ENCODE assay signal across 8 cellular contexts in the genomic region with DNA sequence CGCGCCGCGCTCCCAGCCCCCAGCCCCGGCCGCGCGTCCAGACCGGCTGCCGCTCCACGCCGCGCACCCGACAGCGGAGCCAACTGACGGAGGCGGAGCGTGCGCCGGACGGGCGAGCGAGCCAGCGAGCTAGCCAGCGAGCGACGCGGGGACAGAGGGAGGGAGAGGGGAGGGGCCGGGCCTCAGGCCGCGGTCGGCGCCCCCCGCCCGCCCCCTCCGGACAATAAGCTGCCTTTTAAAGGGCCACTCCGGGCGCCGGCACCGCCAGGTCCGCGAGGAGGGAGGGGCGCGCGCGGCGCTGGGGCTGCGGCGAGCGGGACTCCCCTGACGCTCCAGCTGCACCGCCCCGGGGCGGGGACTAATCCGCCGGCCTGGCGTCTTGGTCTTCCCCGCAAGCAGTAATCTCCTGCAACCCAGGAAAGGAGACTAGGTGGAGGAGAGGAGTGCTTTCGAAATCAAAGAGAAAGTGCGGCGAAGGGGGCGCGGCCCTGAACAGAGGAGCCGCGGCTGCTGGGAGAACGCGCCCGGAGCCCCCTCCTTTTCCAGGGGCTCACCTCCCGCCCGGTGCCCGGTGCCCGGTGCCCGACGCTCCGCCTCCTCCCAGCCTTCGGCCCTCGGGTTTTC. TPM values are rescaled to one million over a fixed set of nuclear protein-coding genes. Genes with fewer than 3 reads are reported as not detected.
DNase-seq lines count a peak whose midpoint lies in the region; ATAC-seq, FAIRE-seq and TF ChIP-seq lines count a peak whose summit lies in the region.

A gene with protein sequence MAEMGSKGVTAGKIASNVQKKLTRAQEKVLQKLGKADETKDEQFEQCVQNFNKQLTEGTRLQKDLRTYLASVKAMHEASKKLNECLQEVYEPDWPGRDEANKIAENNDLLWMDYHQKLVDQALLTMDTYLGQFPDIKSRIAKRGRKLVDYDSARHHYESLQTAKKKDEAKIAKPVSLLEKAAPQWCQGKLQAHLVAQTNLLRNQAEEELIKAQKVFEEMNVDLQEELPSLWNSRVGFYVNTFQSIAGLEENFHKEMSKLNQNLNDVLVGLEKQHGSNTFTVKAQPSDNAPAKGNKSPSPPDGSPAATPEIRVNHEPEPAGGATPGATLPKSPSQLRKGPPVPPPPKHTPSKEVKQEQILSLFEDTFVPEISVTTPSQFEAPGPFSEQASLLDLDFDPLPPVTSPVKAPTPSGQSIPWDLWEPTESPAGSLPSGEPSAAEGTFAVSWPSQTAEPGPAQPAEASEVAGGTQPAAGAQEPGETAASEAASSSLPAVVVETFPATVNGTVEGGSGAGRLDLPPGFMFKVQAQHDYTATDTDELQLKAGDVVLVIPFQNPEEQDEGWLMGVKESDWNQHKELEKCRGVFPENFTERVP (minus strand): TSS at position 157 of the 624 bp plus-strand sequence. CDS start 211 bp downstream, outside the sequence.

- H3K4me3 ChIP-seq in GM12865 (ENCODE audit: low read depth, low read length): peak within 1 kb of the TSS; percentile 77
- H3K4me3 ChIP-seq in NB4 (ENCODE audit: low read depth, low read length): peak within 1 kb of the TSS; percentile 52
- peak within 1 kb of the TSS; percentile 77 for H3K4me3 ChIP-seq in GM12878
- peak within 1 kb of the TSS; percentile 80 for H3K4me3 ChIP-seq in retinal pigment epithelial cell (ENCODE audit: low read length)

- DNase-seq in GM12865 (ENCODE audit: low read depth) (peak; percentile 75), NB4 (ENCODE audit: low read depth) (peak; percentile 90), T1000 (lab: John Stamatoyannopoulos, UW) (peak; percentile 38), GM12878 (ENCODE audit: low read depth, low spot score) (no peak), hypothalamus (lab: John Stamatoyannopoulos, UW) (peak in 49 of 51 donors; percentile 60 to 97 (median 88)), retinal pigment epithelial cell (ENCODE audit: low read depth) (peak; percentile 79), NK-92 (lab: John Stamatoyannopoulos, UW; ENCODE audit: unreplicated experiment) (no peak)

- no peak within 1 kb of the TSS for H3K27ac ChIP-seq in GM12878 (ENCODE audit: control insufficient read depth, insufficient read depth)

- H3K4me2 ChIP-seq in GM12878 (ENCODE audit: control insufficient read depth, insufficient read depth): peak within 1 kb of the TSS; percentile 85

- TF ChIP-seq CTCF in GM12865 (IDR thresholded peaks at IDR 0.05; ENCODE audit: insufficient read depth, low read depth, low read length, missing control alignments) (no peak), NB4 (IDR thresholded peaks at IDR 0.05; ENCODE audit: low read depth, low read length) (no peak), GM12878 (IDR thresholded peaks at IDR 0.05 in 2 of 3, conservative IDR thresholded peaks at IDR 0.05 in 1 of 3; ENCODE audit: control insufficient read depth in 2 of 3, extremely low read depth in 1 of 3, insufficient read depth in 1 of 3, low read depth in 3 of 3, low read length in 3 of 3) (no peak), retinal pigment epithelial cell (conservative IDR thresholded peaks at IDR 0.05; ENCODE audit: low read depth, low read length) (no peak)

- CTCF ChIA-PET in GM12878 (lab: Yijun Ruan, JAX): interaction anchor here (1.2 kb wide), 1 partner anchor 23 kb away, joined by 3 read pairs; no protein-coding TSS in a partner anchor

- TF ChIP-seq POLR2A in NB4 (IDR thresholded peaks at IDR 0.05; ENCODE audit: extremely low read depth, insufficient read length): no peak
- TF ChIP-seq POLR2A in GM12878 (IDR thresholded peaks at IDR 0.05; ENCODE audit: low read depth, low read length): no peak

- H3K9me3 ChIP-seq in GM12878 (replicated peaks; ENCODE audit: control insufficient read depth, insufficient read depth, low read length): no peaks in the 10 kb centered on the region

- no TSS peak for BruUV-seq in GM12878 (replicated peaks; lab: Mats Ljungman, UMichigan)

- in situ Hi-C loops in GM12878 (cut with MboI): no loop called here

- no peaks in the 10 kb centered on the region for H3K79me2 ChIP-seq in GM12878 (ENCODE audit: control insufficient read depth, insufficient read depth, low read length)

- H3K4me1 ChIP-seq in GM12878 (ENCODE audit: control insufficient read depth, insufficient read depth, low read length): 0 out of 2 replicates have a peak, but pooled peaks cover 3% of the 10 kb centered on the region

- H3K9ac ChIP-seq in GM12878 (ENCODE audit: control insufficient read depth, insufficient read depth, low read length): no peak within 1 kb of the TSS

- under 1% methylated on average over 56 of the region's 77 CpGs for WGBS in GM12878 (ENCODE audit: insufficient coverage, insufficient replicate concordance, low lambda C conversion rate, missing lambda C conversion rate)

- FAIRE-seq in GM12878 (lab: Jason Lieb, UNC): peak; percentile 47

- H3K36me3 ChIP-seq in GM12878 (ENCODE audit: control insufficient read depth in 2 of 2, insufficient read depth in 2 of 2, low read length in 1 of 2): no peaks in the 10 kb centered on the region

- SMC1A ChIA-PET in GM12878 (lab: Charles Lee; ENCODE audit: uncharacterized antibody, unreplicated experiment): interaction anchor here (0.8 to 1.2 kb wide), 2 partner anchors 11 to 39 kb away, joined by 3 to 4 read pairs; no protein-coding TSS in a partner anchor

- H3K27me3 ChIP-seq in GM12878 (replicated peaks in 1 of 2; ENCODE audit: control insufficient read depth in 2 of 2, insufficient read depth in 2 of 2, low read length in 1 of 2): peaks cover 7 to 8% of the 10 kb centered on the region in 2 experiments; a peak in 3 of 4 replicates

- ATAC-seq in HG02571 (IDR thresholded peaks at IDR 0.05; ENCODE audit: unreplicated experiment) (peak; percentile 84), GM12878 (peak; percentile 92)

- intact Hi-C loops in GM12878 (cut with micrococcal nuclease; ENCODE audit: unreplicated experiment): no loop called here

- peak within 1 kb of the TSS; percentile 77 for H2AFZ ChIP-seq in GM12878 (ENCODE audit: control insufficient read depth, low read depth, low read length)

- H4K20me1 ChIP-seq in GM12878 (ENCODE audit: control insufficient read depth, insufficient read depth): no peaks in the 10 kb centered on the region

- POLR2A ChIA-PET in GM12878 (lab: Charles Lee): interaction anchor here (0.5 kb wide), 1 partner anchor 21 kb away, joined by 3 read pairs; no protein-coding TSS in a partner anchor

- no peak for TF ChIP-seq RAD21 in GM12878 (IDR thresholded peaks at IDR 0.05; ENCODE audit: insufficient read depth, low read depth, low read length)

- RAD21 ChIA-PET in GM12878 (lab: Charles Lee; ENCODE audit: unreplicated experiment): interaction anchor here (0.9 to 2.5 kb wide), 5 partner anchors 20 to 443 kb away, joined by 3 to 9 read pairs (median 4); no protein-coding TSS in a partner anchor

- no peak for TF ChIP-seq EP300 in GM12878 (IDR thresholded peaks at IDR 0.05; ENCODE audit: borderline replicate concordance in 1 of 2, control insufficient read depth in 1 of 2, low read depth in 2 of 2, low read length in 2 of 2)

TF ChIP-seq in GM12878, 131 proteins besides CTCF, POLR2A, EP300 and RAD21 (continues in another document):
- peak; percentile 86 for TF ChIP-seq HDAC6 (IDR thresholded peaks at IDR 0.05; ENCODE audit: unreplicated experiment)
- no peak for TF ChIP-seq NBN (IDR thresholded peaks at IDR 0.05)
- no peak for TF ChIP-seq STAT1 (conservative IDR thresholded peaks at IDR 0.05)
- TF ChIP-seq RB1 (IDR thresholded peaks at IDR 0.05; ENCODE audit: borderline replicate concordance): no peak; the same call in 1 of the 2 replicates
- no peak for TF ChIP-seq CREM (IDR thresholded peaks at IDR 0.05; ENCODE audit: low read depth)
- TF ChIP-seq BHLHE40 (IDR thresholded peaks at IDR 0.05; ENCODE audit: borderline replicate concordance in 1 of 2, low read depth in 2 of 2, low read length in 1 of 2): peak in 1 of 2 experiments; percentile 55; a peak in 1 of 4 replicates
- TF ChIP-seq, protein P1, sequence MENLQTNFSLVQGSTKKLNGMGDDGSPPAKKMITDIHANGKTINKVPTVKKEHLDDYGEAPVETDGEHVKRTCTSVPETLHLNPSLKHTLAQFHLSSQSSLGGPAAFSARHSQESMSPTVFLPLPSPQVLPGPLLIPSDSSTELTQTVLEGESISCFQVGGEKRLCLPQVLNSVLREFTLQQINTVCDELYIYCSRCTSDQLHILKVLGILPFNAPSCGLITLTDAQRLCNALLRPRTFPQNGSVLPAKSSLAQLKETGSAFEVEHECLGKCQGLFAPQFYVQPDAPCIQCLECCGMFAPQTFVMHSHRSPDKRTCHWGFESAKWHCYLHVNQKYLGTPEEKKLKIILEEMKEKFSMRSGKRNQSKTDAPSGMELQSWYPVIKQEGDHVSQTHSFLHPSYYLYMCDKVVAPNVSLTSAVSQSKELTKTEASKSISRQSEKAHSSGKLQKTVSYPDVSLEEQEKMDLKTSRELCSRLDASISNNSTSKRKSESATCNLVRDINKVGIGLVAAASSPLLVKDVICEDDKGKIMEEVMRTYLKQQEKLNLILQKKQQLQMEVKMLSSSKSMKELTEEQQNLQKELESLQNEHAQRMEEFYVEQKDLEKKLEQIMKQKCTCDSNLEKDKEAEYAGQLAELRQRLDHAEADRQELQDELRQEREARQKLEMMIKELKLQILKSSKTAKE (IDR thresholded peaks at IDR 0.05; ENCODE audit: low read depth, poor library complexity, severe bottlenecking): no peak

RNA-seq across cellular contexts. Expression of the gene that starts here (rescaled TPM):
- total RNA-seq in GM12878 (2013; cell fraction: nucleolus; rRNA removed): 12.6 and 12.8 TPM in 2 replicates
- total RNA-seq in GM12878 (2014; rRNA removed) (16.1 and 21.3 TPM in 2 replicates), GM12878 (2014; rRNA removed; fragmentation: Illumina TruSeq; extraction: Trizol) (6.3 and 9.6 TPM in 2 replicates), GM12878 (2021) (21.0 TPM in 2 replicates)
- 11.7 TPM for polyA plus RNA-seq in GM12878 (2011; ENCODE audit: low read depth)
- polyA plus RNA-seq in GM12878 (2011; rRNA removed) (1.3 and 2.2 TPM in 2 replicates), GM12878 (2014; fragmentation: Illumina TruSeq; extraction: Trizol) (2.7 and 6.7 TPM in 2 replicates), GM12878 (2014; fragmentation: Nextera tagmentation; extraction: Ambion mirVana) (under 1 TPM; 0.32 to 0.91 TPM), GM12878 (2014; rRNA removed) (12.7 and 20.5 TPM in 2 replicates), GM12878 (2016; fragmentation: Nextera tagmentation; extraction: Ambion mirVana) (10 to 100 TPM; 15.8 to 16.8 TPM)
- polyA plus RNA-seq in GM12878 (2011; cell fraction: cytosol; rRNA removed): 2.6 and 3.7 TPM in 2 replicates
- 7.8 and 7.9 TPM in 2 replicates for polyA plus RNA-seq in GM12878 (2011; cell fraction: nucleus; rRNA removed)
- 36.1 and 36.8 TPM in 2 replicates for polyA plus RNA-seq in GM12878 (2012)
- 1.8 and 3.0 TPM in 2 replicates for polyA minus RNA-seq in GM12878 (2011; rRNA and poly(A)+ RNA removed)
- 0.80 and 2.8 TPM in 2 replicates for polyA minus RNA-seq in GM12878 (2011; cell fraction: cytosol; rRNA and poly(A)+ RNA removed)
- 1.8 and 3.1 TPM in 2 replicates for polyA minus RNA-seq in GM12878 (2011; cell fraction: nucleus; rRNA and poly(A)+ RNA removed)

Comparison
In these comparisons a context has a peak if more than half of its experiments do, and no peak if none do; other contexts are left out.
1. DNase-seq: peak in GM12865 (single experiment), NB4 (single experiment), T1000 (single experiment), hypothalamus (49 of 51) and retinal pigment epithelial cell (single experiment); none in GM12878 (single experiment) and NK-92 (single experiment).
2. Peak in every context shown above with its lines, with median percentiles within 50 percentile points of each other: H3K4me3 ChIP-seq.